Comparison of ENCODE assay signal across 8 cellular contexts in genomic region chr3:192326656-192327055, GRCh38.
"Had no signal": no experiment of that assay in that cellular context is flagged by ENCODE, and none has a peak within 500 bp of the region (broad histone marks: within the 10 kb centered on the region; RNA-seq: fewer than 3 reads in every experiment).

No MANE protein-coding gene starts in this region.

- ATAC-seq: GM12878 had no signal

- FAIRE-seq: G401.6, GM12878, GM12891, GM12892, GM18507, GM19239 had no signal

- H3K4me3 ChIP-seq: GM12878 had no signal

- DNase-seq: GDM1, GF-D8 had no signal
